In the genomic region with DNA sequence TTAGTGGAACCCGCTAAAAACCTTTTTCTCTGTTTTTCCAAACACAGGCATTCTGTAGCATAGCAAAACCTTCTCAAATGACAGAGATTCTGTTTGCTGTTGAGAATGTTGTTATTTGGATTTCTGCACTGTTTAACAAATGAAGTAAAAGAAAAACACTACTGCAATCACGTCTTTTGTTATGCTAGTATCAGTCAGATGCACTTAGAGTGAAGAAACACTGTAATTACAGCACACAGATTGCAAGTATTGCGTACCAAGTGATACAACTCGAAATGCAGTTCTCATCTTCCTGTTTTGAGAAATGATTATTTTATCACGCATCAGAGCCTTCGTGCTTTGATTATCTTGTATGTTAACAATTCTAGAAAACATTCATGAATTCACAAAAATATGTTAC, we compare ENCODE assay signal across 1 cellular context.
TF ChIP-seq lines count a peak whose summit lies in the region.

No MANE protein-coding gene starts in this region.

TF ChIP-seq in WTC11, 78 proteins besides CTCF, POLR2A, EP300 and RAD21 (continued from another document):
- TF ChIP-seq ATF6 (CRISPR knock-in tag; IDR thresholded peaks at IDR 0.05) = no peak
- no peak for TF ChIP-seq TEAD1 (CRISPR knock-in tag; IDR thresholded peaks at IDR 0.05)
- TF ChIP-seq ARID4B (CRISPR knock-in tag; IDR thresholded peaks at IDR 0.05; ENCODE audit: borderline replicate concordance) = no peak
- no peak for TF ChIP-seq ATF3 (CRISPR knock-in tag; conservative IDR thresholded peaks at IDR 0.05)
- TF ChIP-seq ZMAT4 (CRISPR knock-in tag; IDR thresholded peaks at IDR 0.05) = no peak
- no peak for TF ChIP-seq TEAD4 (CRISPR knock-in tag; IDR thresholded peaks at IDR 0.05)
- no peak for TF ChIP-seq CREM (CRISPR knock-in tag; IDR thresholded peaks at IDR 0.05)
- TF ChIP-seq NFATC4 (CRISPR knock-in tag; IDR thresholded peaks at IDR 0.05) = no peak
- TF ChIP-seq E2F5 (CRISPR knock-in tag; IDR thresholded peaks at IDR 0.05) = no peak
- TF ChIP-seq ZNF396 (CRISPR knock-in tag; IDR thresholded peaks at IDR 0.05; ENCODE audit: borderline replicate concordance) = no peak
- no peak for TF ChIP-seq ZNF416 (CRISPR knock-in tag; IDR thresholded peaks at IDR 0.05)
- no peak for TF ChIP-seq ZNF512 (CRISPR knock-in tag; IDR thresholded peaks at IDR 0.05; ENCODE audit: borderline replicate concordance)
